7 cellular contexts compared by ENCODE assay signal in genomic region chr19:570814-571126, GRCh38. TPM values are rescaled to one million over a fixed set of nuclear protein-coding genes. Genes with fewer than 3 reads are reported as not detected.
A peak's percentile ranks its signal among the peaks of the same experiment; 100 is the strongest.
DNase-seq lines count a peak whose midpoint lies in the region; TF ChIP-seq lines count a peak whose summit lies in the region.
"Not testable (repeated sequence)": the region's sequence is repeated elsewhere in the genome, so short reads cannot be mapped to it uniquely, and the experiment has no call there.
"Had no signal": no experiment of that assay in that cellular context is flagged by ENCODE, and none has a peak within 500 bp of the region (broad histone marks: within the 10 kb centered on the region; RNA-seq: fewer than 3 reads in every experiment).

No MANE protein-coding gene starts in this region.

- H3K36me3 ChIP-seq in CD4-positive, alpha-beta memory T cell (ENCODE audit: insufficient read depth, low read length); esophagus (ENCODE audit: control insufficient read depth in 2 of 2, insufficient read depth in 2 of 2, low read length in 1 of 2); mesenchymal stem cell (ENCODE audit: control insufficient read depth in 1 of 2, insufficient read depth in 2 of 2, low read depth in 1 of 2, low read length in 2 of 2); skeletal muscle tissue (ENCODE audit: control insufficient read depth in 3 of 3, insufficient read depth in 3 of 3, low read length in 3 of 3): not testable (repeated sequence)
- 0 out of 2 replicates have a peak, but pooled peaks cover 11% of the 10 kb centered on the region for H3K36me3 ChIP-seq in OCI-LY7 (ENCODE audit: insufficient read depth, low read length)

- peak overlapping the region; percentile 75 for H3K4me2 ChIP-seq in OCI-LY7 (ENCODE audit: low read length)
- peak overlapping the region; percentile 90 for H3K4me2 ChIP-seq in mesenchymal stem cell (ENCODE audit: low read length, poor library complexity, severe bottlenecking)

- H3K4me1 ChIP-seq in CD4-positive, alpha-beta memory T cell (ENCODE audit: insufficient read depth, low read length) = peaks cover 34% of the 10 kb centered on the region
- H3K4me1 ChIP-seq in OCI-LY7 (ENCODE audit: insufficient read depth, low read length, poor library complexity, severe bottlenecking) = peaks cover 30% of the 10 kb centered on the region
- H3K4me1 ChIP-seq in esophagus (ENCODE audit: control insufficient read depth in 2 of 2, insufficient read depth in 2 of 2, low read length in 1 of 2) = peaks cover 14 to 18% of the 10 kb centered on the region in 2 donors
- H3K4me1 ChIP-seq in mesenchymal stem cell (ENCODE audit: control insufficient read depth, insufficient read depth, low read depth, low read length) = peaks cover 25% of the 10 kb centered on the region
- peaks cover 25 to 35% (median 29%) of the 10 kb centered on the region in 3 donors for H3K4me1 ChIP-seq in skeletal muscle tissue (ENCODE audit: control insufficient read depth in 3 of 3, insufficient read depth in 3 of 3, low read length in 3 of 3)

- 6 to 14% methylated on average over 16 to 19 of the region's 19 CpGs for WGBS in esophagus, 2 donors
- 42% methylated on average over 18 of the region's 19 CpGs for WGBS in mesenchymal stem cell

- H3K9me3 ChIP-seq in CD4-positive, alpha-beta memory T cell (ENCODE audit: control insufficient read depth in 1 of 2, low read length in 2 of 2); OCI-LY7 (ENCODE audit: low read length); esophagus (ENCODE audit: control insufficient read depth in 2 of 2, insufficient read depth in 1 of 2, low read depth in 1 of 2, low read length in 1 of 2); mesenchymal stem cell (ENCODE audit: control insufficient read depth, low read length); skeletal muscle tissue (ENCODE audit: control insufficient read depth in 3 of 3, low read length in 3 of 3): not testable (repeated sequence)

- peak overlapping the region; percentile 16 for H4K91ac ChIP-seq in mesenchymal stem cell (ENCODE audit: low read length)

- H3K27ac Mint-ChIP-seq in CD4-positive, alpha-beta memory T cell = peak overlapping the region; percentile 94 to 100 (median 98)
- H3K27ac Mint-ChIP-seq in activated naive CD4-positive, alpha-beta T cell treated with anti-CD3 and anti-CD28 coated beads, Interleukin-2, amount 10 ng/mL, durations not matched to agents 7 days and 5 days = peak overlapping the region; percentile 98

- H2AFZ ChIP-seq in OCI-LY7 (ENCODE audit: low read length) = peak overlapping the region; percentile 53
- peak overlapping the region; percentile 46 for H2AFZ ChIP-seq in mesenchymal stem cell (ENCODE audit: low read depth, low read length)

- H3K23ac ChIP-seq in mesenchymal stem cell (ENCODE audit: low read length in 2 of 2) = not testable (repeated sequence)

- peak overlapping the region in 1 of 2 donors; percentile 75 for H3K4me3 ChIP-seq in CD4-positive, alpha-beta memory T cell (ENCODE audit: low read length in 2 of 2)
- H3K4me3 ChIP-seq in OCI-LY7 (ENCODE audit: low read depth, low read length, poor library complexity, severe bottlenecking) = peak overlapping the region; percentile 95
- peak overlapping the region; percentile 27 to 44 for H3K4me3 ChIP-seq in esophagus (ENCODE audit: low read depth in 1 of 2, low read length in 2 of 2)
- H3K4me3 ChIP-seq in mesenchymal stem cell (ENCODE audit: insufficient read depth in 1 of 2, low read depth in 1 of 2, low read length in 2 of 2) = peak overlapping the region; percentile 59 to 74
- peak overlapping the region; percentile 67 to 77 (median 73) for H3K4me3 ChIP-seq in skeletal muscle tissue (ENCODE audit: low read length in 3 of 3)

- H3K9me2 ChIP-seq in OCI-LY7 (ENCODE audit: insufficient read depth, low read length) = not testable (repeated sequence)

- peak overlapping the region; percentile 88 for H3K9ac ChIP-seq in mesenchymal stem cell (ENCODE audit: low read length)
- peak overlapping the region in 2 of 3 donors; percentile 62 to 69 for H3K9ac ChIP-seq in skeletal muscle tissue (ENCODE audit: low read depth in 1 of 3, low read length in 3 of 3)

- peaks cover 32% of the 10 kb centered on the region for H3K79me2 ChIP-seq in OCI-LY7 (ENCODE audit: insufficient read depth, low read depth, low read length)

- peak overlapping the region; percentile 94 to 99 (median 98) for H3K4me3 Mint-ChIP-seq in CD4-positive, alpha-beta memory T cell
- H3K4me3 Mint-ChIP-seq in activated naive CD4-positive, alpha-beta T cell treated with anti-CD3 and anti-CD28 coated beads, Interleukin-2, amount 10 ng/mL, durations not matched to agents 7 days and 5 days = peak overlapping the region; percentile 84

- not testable (repeated sequence) for TF ChIP-seq CTCF in OCI-LY7 (conservative IDR thresholded peaks at IDR 0.05; ENCODE audit: low read length)

- peak overlapping the region; percentile 76 for H4K8ac ChIP-seq in mesenchymal stem cell (ENCODE audit: low read length)

- not testable (repeated sequence) for H2BK5ac ChIP-seq in mesenchymal stem cell (ENCODE audit: low read depth, low read length, poor library complexity, severe bottlenecking)

- H3K4me1 Mint-ChIP-seq in CD4-positive, alpha-beta memory T cell = peaks cover 16 to 44% (median 29%) of the 10 kb centered on the region in 4 donors
- H3K4me1 Mint-ChIP-seq in activated naive CD4-positive, alpha-beta T cell treated with anti-CD3 and anti-CD28 coated beads, Interleukin-2, amount 10 ng/mL, durations not matched to agents 7 days and 5 days = peaks cover 40% of the 10 kb centered on the region

- H3K18ac ChIP-seq in mesenchymal stem cell (ENCODE audit: low read depth in 1 of 2, low read length in 2 of 2) = peak overlapping the region; percentile 77 to 92

- intact Hi-C loops in CD4-positive, alpha-beta memory T cell (cut with micrococcal nuclease) = not testable (repeated sequence)
- intact Hi-C loops in OCI-LY7 (cut with micrococcal nuclease; ENCODE audit: unreplicated experiment) = loop anchor here (2.0 to 5.0 kb wide), 4 partner anchors 38 to 227 kb away; partner anchors contain the start of genes CDC34, PTBP1, RNF126 and TPGS1

- peak overlapping the region; percentile 70 for H3K27ac ChIP-seq in CD4-positive, alpha-beta memory T cell (ENCODE audit: low read depth, low read length)
- H3K27ac ChIP-seq in OCI-LY7 (ENCODE audit: low read depth, low read length, poor library complexity, severe bottlenecking) (peak overlapping the region; percentile 88), esophagus (ENCODE audit: low read depth in 2 of 2, low read length in 1 of 2) (peak overlapping the region; percentile 90 to 98), mesenchymal stem cell (ENCODE audit: low read length, poor library complexity, severe bottlenecking) (peak overlapping the region; percentile 98), skeletal muscle tissue (ENCODE audit: low read depth, low read length) (peak overlapping the region; percentile 37)

- CTCF ChIA-PET in CD4-positive, alpha-beta memory T cell (lab: Charles Lee; ENCODE audit: partially characterized antibody); OCI-LY7 (lab: Charles Lee; ENCODE audit: unreplicated experiment); activated naive CD4-positive, alpha-beta T cell treated with anti-CD3 and anti-CD28 coated beads, Interleukin-2, amount 10 ng/mL, durations not matched to agents 7 days and 5 days (lab: Charles Lee): not testable (repeated sequence)

- H3K36me3 Mint-ChIP-seq in CD4-positive, alpha-beta memory T cell; activated naive CD4-positive, alpha-beta T cell treated with anti-CD3 and anti-CD28 coated beads, Interleukin-2, amount 10 ng/mL, durations not matched to agents 7 days and 5 days: not testable (repeated sequence)

- H3K9me3 Mint-ChIP-seq in CD4-positive, alpha-beta memory T cell; activated naive CD4-positive, alpha-beta T cell treated with anti-CD3 and anti-CD28 coated beads, Interleukin-2, amount 10 ng/mL, durations not matched to agents 7 days and 5 days: not testable (repeated sequence)

- peak overlapping the region in 1 of 2 experiments; percentile 35 for H3K14ac ChIP-seq in mesenchymal stem cell (ENCODE audit: low read length in 2 of 2)

- not testable (repeated sequence) for H2AK5ac ChIP-seq in mesenchymal stem cell (ENCODE audit: low read length, severe bottlenecking)

- BruUV-seq in OCI-LY7 (replicated peaks; lab: Mats Ljungman, UMichigan) = not testable (repeated sequence)

- peak in 4 of 5 donors; percentile 64 to 86 (median 74) for DNase-seq in CD4-positive, alpha-beta memory T cell
- DNase-seq in OCI-LY7 (ENCODE audit: low spot score); activated naive CD4-positive, alpha-beta T cell treated with anti-CD3 and anti-CD28 coated beads, Interleukin-2, amount 10 ng/mL, durations not matched to agents 7 days and 5 days; mesenchymal stem cell: not testable (repeated sequence)

- not testable (repeated sequence) for H3K27me3 ChIP-seq in CD4-positive, alpha-beta memory T cell (ENCODE audit: insufficient read depth, low read length); esophagus (ENCODE audit: control insufficient read depth in 1 of 2, insufficient read depth in 2 of 2, low read length in 2 of 2); mesenchymal stem cell (ENCODE audit: control insufficient read depth in 1 of 2, insufficient read depth in 1 of 2, low read length in 2 of 2); skeletal muscle tissue (ENCODE audit: control insufficient read depth in 3 of 3, insufficient read depth in 3 of 3, low read length in 3 of 3)

- POLR2A ChIA-PET in CD4-positive, alpha-beta memory T cell (lab: Charles Lee; ENCODE audit: partially characterized antibody) = interaction anchor here (2.2 to 3.5 kb wide), 2 partner anchors 39 to 64 kb away, joined by 13 to 22 read pairs; partner anchors contain the start of genes CDC34 and TPGS1
- POLR2A ChIA-PET in OCI-LY7 (lab: Charles Lee) = interaction anchor here (0.7 kb wide), 1 partner anchor 102 kb away, joined by 3 read pairs; no protein-coding TSS in a partner anchor

- H3K4ac ChIP-seq in mesenchymal stem cell (ENCODE audit: low read depth in 1 of 2, low read length in 2 of 2) = peak overlapping the region in 1 of 2 experiments; percentile 65

- peak overlapping the region; percentile 73 for H2BK120ac ChIP-seq in mesenchymal stem cell (ENCODE audit: low read depth, low read length)

- not testable (repeated sequence) for H4K20me1 ChIP-seq in OCI-LY7 (ENCODE audit: insufficient read depth, low read length)

- H3K79me1 ChIP-seq in mesenchymal stem cell (replicated peaks; ENCODE audit: low read length, poor library complexity, severe bottlenecking) = not testable (repeated sequence)

- H2BK12ac ChIP-seq in mesenchymal stem cell (ENCODE audit: low read length in 2 of 2) = peak overlapping the region in 1 of 2 experiments; percentile 96

- H3K27me3 Mint-ChIP-seq in CD4-positive, alpha-beta memory T cell; activated naive CD4-positive, alpha-beta T cell treated with anti-CD3 and anti-CD28 coated beads, Interleukin-2, amount 10 ng/mL, durations not matched to agents 7 days and 5 days: not testable (repeated sequence)

- H2BK15ac ChIP-seq in mesenchymal stem cell (ENCODE audit: low read depth, poor library complexity, severe bottlenecking) = not testable (repeated sequence)

RNA-seq across cellular contexts. Expression of gene BSG, which starts 1.6 kb away (rescaled TPM):
- total RNA-seq in CD4-positive, alpha-beta memory T cell = 100 to 1,000 TPM; 150 to 151 TPM
- polyA plus RNA-seq in CD4-positive, alpha-beta memory T cell = 100 to 1,000 TPM; 332 to 346 TPM
- 158 and 180 TPM in 2 replicates for total RNA-seq in OCI-LY7 (2014; rRNA removed; shearing (Covaris generic))
- total RNA-seq in OCI-LY7 (2022) (189 and 197 TPM in 2 replicates), skeletal muscle tissue (144 TPM)
- polyA plus RNA-seq in esophagus = 100 to 1,000 TPM; 189 to 210 TPM
- polyA plus RNA-seq in mesenchymal stem cell (2013, experiment 1 of 2) = 617 TPM
- 607 TPM for polyA plus RNA-seq in mesenchymal stem cell (2013, experiment 2 of 2)

RNA-seq across cellular contexts. Expression of gene HCN2, which starts 18.9 kb away (rescaled TPM):
- 1 to 10 TPM; 2.5 to 2.9 TPM for total RNA-seq in CD4-positive, alpha-beta memory T cell
- not detected for polyA plus RNA-seq in CD4-positive, alpha-beta memory T cell
- 0.05 and 0.06 TPM in 2 replicates for total RNA-seq in OCI-LY7 (2014; rRNA removed; shearing (Covaris generic))
- 1.0 and 1.2 TPM in 2 replicates for total RNA-seq in OCI-LY7 (2022)
- 1 to 10 TPM in 1 of 2 donors, under 1 TPM in 1; 0.65 to 1.4 TPM for polyA plus RNA-seq in esophagus
- 2.0 TPM for polyA plus RNA-seq in mesenchymal stem cell (2013, experiment 1 of 2)
- 2.1 TPM for polyA plus RNA-seq in mesenchymal stem cell (2013, experiment 2 of 2)
- total RNA-seq in skeletal muscle tissue = not detected

RNA-seq across cellular contexts. Expression of gene GZMM, which starts 26.9 kb away (rescaled TPM):
- 10 to 100 TPM; 25.5 to 28.7 TPM for total RNA-seq in CD4-positive, alpha-beta memory T cell
- polyA plus RNA-seq in CD4-positive, alpha-beta memory T cell = 100 to 1,000 TPM in 1 of 2 donors, 10 to 100 TPM in 1; 82.1 to 122 TPM
- total RNA-seq in OCI-LY7 (2014; rRNA removed; shearing (Covaris generic)) = not detected in 2 replicates
- total RNA-seq in OCI-LY7 (2022) (not detected in 2 replicates), skeletal muscle tissue (not detected)
- polyA plus RNA-seq in esophagus = 1 to 10 TPM in 1 of 2 donors, under 1 TPM in 1; 0.86 to 1.1 TPM
- polyA plus RNA-seq in mesenchymal stem cell (2013, experiment 1 of 2) = not detected
- polyA plus RNA-seq in mesenchymal stem cell (2013, experiment 2 of 2) = 0.07 TPM
- total RNA-seq: dermis blood vessel endothelial cell had no signal

RNA-seq across cellular contexts. Expression of gene CDC34, which starts 39.2 kb away (rescaled TPM):
- 10 to 100 TPM; 44.4 to 46.6 TPM for total RNA-seq in CD4-positive, alpha-beta memory T cell
- 10 to 100 TPM; 26.7 to 44.0 TPM for polyA plus RNA-seq in CD4-positive, alpha-beta memory T cell
- 65.2 and 77.2 TPM in 2 replicates for total RNA-seq in OCI-LY7 (2014; rRNA removed; shearing (Covaris generic))
- total RNA-seq in OCI-LY7 (2022) = 58.0 and 58.2 TPM in 2 replicates
- polyA plus RNA-seq in esophagus = 10 to 100 TPM; 45.2 to 68.7 TPM
- 82.8 TPM for polyA plus RNA-seq in mesenchymal stem cell (2013, experiment 1 of 2)
- polyA plus RNA-seq in mesenchymal stem cell (2013, experiment 2 of 2) = 82.0 TPM
- total RNA-seq in skeletal muscle tissue = 73.1 TPM

Comparison
In these comparisons a context has a peak if more than half of its experiments do, and no peak if none do; other contexts are left out.
1. H3K27ac ChIP-seq: peak in every context shown above with its lines; median percentile 98 in mesenchymal stem cell; 94 in esophagus; 88 in OCI-LY7; 70 in CD4-positive, alpha-beta memory T cell; 37 in skeletal muscle tissue.
2. RNA of gene GZMM, which starts 26.9 kb away (total RNA-seq): 25.5 to 28.7 TPM in CD4-positive, alpha-beta memory T cell; not detected in OCI-LY7 and not detected in skeletal muscle tissue (single experiment); every median in the first group is over 10 times any median in the second.